In genomic region chr2:236352761-236353593, GRCh38 we compare ENCODE assay signal across 8 cellular contexts.
DNase-seq lines count a peak whose midpoint lies in the region; ATAC-seq and TF ChIP-seq lines count a peak whose summit lies in the region.

No MANE protein-coding gene starts in this region.

- H3K4me1 ChIP-seq in A673 (ENCODE audit: insufficient read depth, low read length, poor library complexity, severe bottlenecking), result no peaks in the 10 kb centered on the region
- H3K4me1 ChIP-seq in tibial nerve, result peaks cover 0 to 8% (median 0%) of the 10 kb centered on the region in 4 donors

- TF ChIP-seq CTCF in A673 (conservative IDR thresholded peaks at IDR 0.05; ENCODE audit: low read depth, low read length) (peak; percentile 95), astrocyte of the spinal cord (IDR thresholded peaks at IDR 0.05; ENCODE audit: low read depth, low read length) (peak; percentile 80), tibial nerve (IDR thresholded peaks at IDR 0.05) (peak; percentile 83 to 92 (median 84))

- H3K27me3 ChIP-seq in A673 (replicated peaks; ENCODE audit: insufficient read depth, low read depth, low read length, poor library complexity) (peaks cover 28% of the 10 kb centered on the region), tibial nerve (no peaks in the 10 kb centered on the region)

- DNase-seq in A673 (ENCODE audit: low spot score) (peak; percentile 36), GM03348 (ENCODE audit: low spot score) (peak; percentile 47), NCI-H345 (lab: John Stamatoyannopoulos, UW) (peak; percentile 50), astrocyte of the spinal cord (ENCODE audit: low read depth, low spot score) (peak; percentile 33), kidney tubule cell (ENCODE audit: low spot score) (peak; percentile 33), tibial nerve (ENCODE audit: low spot score in 2 of 2) (peak in 1 of 2 donors; percentile 58)
- no peak for DNase-seq in activated CD4-positive, CD25-positive, alpha-beta regulatory T cell (lab: John Stamatoyannopoulos, UW)

- intact Hi-C loops in A673 (cut with micrococcal nuclease; ENCODE audit: unreplicated experiment), result loop anchor here (1.0 kb wide), 3 partner anchors 674 to 719 kb away; no protein-coding TSS in a partner anchor

- no peak overlapping the region for H3K4me3 ChIP-seq in A673 (ENCODE audit: low read depth, low read length, poor library complexity, severe bottlenecking)
- H3K4me3 ChIP-seq in astrocyte of the spinal cord (ENCODE audit: low read depth, low read length), result no peak overlapping the region
- H3K4me3 ChIP-seq in tibial nerve, result no peak overlapping the region

- TF ChIP-seq POLR2A in tibial nerve (IDR thresholded peaks at IDR 0.05), result peak in 1 of 2 donors; percentile 9

- in situ Hi-C loops in astrocyte of the spinal cord (cut with HindIII; ENCODE audit: low sequenced_read_pairs), result no loop called here

- ATAC-seq in HG03175 (IDR thresholded peaks at IDR 0.05; ENCODE audit: unreplicated experiment), result no peak

- 12% methylated on average over 14 of the region's 14 CpGs for WGBS in tibial nerve, 2 donors

- no peak overlapping the region for H3K27ac ChIP-seq in A673 (ENCODE audit: low read depth, low read length, poor library complexity, severe bottlenecking)
- H3K27ac ChIP-seq in tibial nerve, result no peak overlapping the region

- no peaks in the 10 kb centered on the region for H3K36me3 ChIP-seq in A673 (ENCODE audit: insufficient read depth, low read length, poor library complexity, severe bottlenecking)
- no peaks in the 10 kb centered on the region for H3K36me3 ChIP-seq in tibial nerve

- H3K9me3 ChIP-seq in A673 (ENCODE audit: low read depth, low read length, poor library complexity, severe bottlenecking), result no peaks in the 10 kb centered on the region
- H3K9me3 ChIP-seq in tibial nerve, result no peaks in the 10 kb centered on the region

- no TSS peak for BruUV-seq in A673 (replicated peaks; lab: Mats Ljungman, UMichigan)

- CTCF ChIA-PET in A673 (lab: Charles Lee), result no interaction called here

- no peak for TF ChIP-seq EP300 in tibial nerve (IDR thresholded peaks at IDR 0.05)

- POLR2A ChIA-PET in A673 (lab: Charles Lee; ENCODE audit: low non-redundant PET), result no interaction called here

Comparison
In these comparisons a context has a peak if more than half of its experiments do, and no peak if none do; other contexts are left out.
1. DNase-seq: peak in A673 (single experiment), GM03348 (single experiment), NCI-H345 (single experiment), astrocyte of the spinal cord (single experiment) and kidney tubule cell (single experiment); none in activated CD4-positive, CD25-positive, alpha-beta regulatory T cell (0 of 4).
2. Peak in every context shown above with its lines, with median percentiles within 50 percentile points of each other: CTCF ChIP-seq.